Comparison of ENCODE assay signal across 8 cellular contexts in the genomic region with DNA sequence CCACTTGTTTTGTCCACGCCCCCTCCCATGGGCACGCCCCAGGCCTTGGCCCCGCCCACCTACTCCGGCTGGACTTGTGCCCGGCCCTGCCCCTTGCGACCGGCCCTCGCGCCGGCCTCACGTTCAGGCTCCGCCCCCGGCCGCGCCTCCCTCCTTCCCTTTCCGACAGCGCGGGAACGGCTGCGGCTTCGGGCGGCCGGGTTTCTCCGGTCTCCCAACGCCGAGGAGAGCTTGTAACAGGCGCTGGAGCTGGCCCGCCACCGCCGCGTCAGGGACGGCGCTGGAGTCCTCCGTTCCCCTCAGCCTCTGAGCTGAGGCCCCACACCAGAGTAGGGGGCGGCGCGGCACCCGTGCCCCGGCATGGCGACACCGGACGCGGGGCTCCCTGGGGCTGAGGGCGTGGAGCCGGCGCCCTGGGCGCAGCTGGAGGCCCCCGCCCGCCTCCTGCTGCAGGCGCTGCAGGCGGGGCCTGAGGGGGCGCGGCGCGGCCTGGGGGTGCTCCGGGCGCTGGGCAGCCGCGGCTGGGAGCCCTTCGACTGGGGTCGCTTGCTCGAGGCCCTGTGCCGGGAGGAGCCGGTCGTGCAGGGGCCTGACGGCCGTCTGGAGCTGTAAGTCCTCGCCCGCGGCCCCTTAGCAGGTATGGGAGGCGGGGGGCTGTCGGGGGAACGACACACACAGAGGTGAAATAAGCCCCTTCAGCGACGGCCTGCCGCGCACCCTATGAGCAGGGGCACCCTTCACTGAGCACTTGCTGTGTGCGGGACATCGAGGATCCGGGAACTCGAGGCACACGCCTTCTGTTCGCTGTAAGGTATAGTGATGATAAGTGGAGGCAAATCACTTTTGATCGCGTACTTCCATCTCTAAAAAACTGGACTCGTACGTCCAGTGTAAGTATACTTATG. TPM values are rescaled to one million over a fixed set of nuclear protein-coding genes. Genes with fewer than 3 reads are reported as not detected.
DNase-seq lines count a peak whose midpoint lies in the region; ATAC-seq, FAIRE-seq and TF ChIP-seq lines count a peak whose summit lies in the region.

A gene with protein sequence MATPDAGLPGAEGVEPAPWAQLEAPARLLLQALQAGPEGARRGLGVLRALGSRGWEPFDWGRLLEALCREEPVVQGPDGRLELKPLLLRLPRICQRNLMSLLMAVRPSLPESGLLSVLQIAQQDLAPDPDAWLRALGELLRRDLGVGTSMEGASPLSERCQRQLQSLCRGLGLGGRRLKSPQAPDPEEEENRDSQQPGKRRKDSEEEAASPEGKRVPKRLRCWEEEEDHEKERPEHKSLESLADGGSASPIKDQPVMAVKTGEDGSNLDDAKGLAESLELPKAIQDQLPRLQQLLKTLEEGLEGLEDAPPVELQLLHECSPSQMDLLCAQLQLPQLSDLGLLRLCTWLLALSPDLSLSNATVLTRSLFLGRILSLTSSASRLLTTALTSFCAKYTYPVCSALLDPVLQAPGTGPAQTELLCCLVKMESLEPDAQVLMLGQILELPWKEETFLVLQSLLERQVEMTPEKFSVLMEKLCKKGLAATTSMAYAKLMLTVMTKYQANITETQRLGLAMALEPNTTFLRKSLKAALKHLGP (plus strand): TSS at position 153 of the 905 bp plus-strand sequence. CDS start 208 bp downstream, at position 361.

- peak within 1 kb of the TSS; percentile 65 for H3K4me3 ChIP-seq in BE2C (ENCODE audit: low read depth, low read length)

- peaks cover 9% of the 10 kb centered on the region for H3K36me3 ChIP-seq in BE2C

- ATAC-seq in HG03439 (IDR thresholded peaks at IDR 0.05; ENCODE audit: unreplicated experiment): peak; percentile 93
- peak; percentile 97 for ATAC-seq in left colon

- TF ChIP-seq CTCF in BE2C (IDR thresholded peaks at IDR 0.05; ENCODE audit: low read depth, low read length): no peak

- DNase-seq in BE2C (peak; percentile 97), GM19239 (ENCODE audit: insufficient read length, low spot score) (peak; percentile 90), NCI-H510A treated with DMSO at 0.1 percent for 48 hours (lab: John Stamatoyannopoulos, UW) (peak; percentile 96), left colon (peak; percentile 91 to 98)
- DNase-seq in activated CD4-positive, alpha-beta T cell treated with anti-CD3 and anti-CD28 coated beads for 48 hours: peak; percentile 95
- peak; percentile 72 to 97 (median 88) for DNase-seq in stimulated activated CD4-positive, alpha-beta T cell treated with anti-CD3 and anti-CD28 coated beads, Interleukin-1b, Interleukin-23, amount 100 ng/mL, for 24 hours (ENCODE audit: low read depth in 4 of 4, low spot score in 1 of 4)

- no peaks in the 10 kb centered on the region for H3K4me1 ChIP-seq in BE2C

- peak; percentile 71 for FAIRE-seq in GM19239 (lab: Jason Lieb, UNC)

- intact Hi-C loops in left colon (cut with DNase I, micrococcal nuclease): no loop called here

- H3K27ac ChIP-seq in cingulate gyrus (ENCODE audit: low read depth, low read length): peak within 1 kb of the TSS; percentile 33

- no peaks in the 10 kb centered on the region; the same call in 1 of the 2 replicates for H3K27me3 ChIP-seq in BE2C

- no peaks in the 10 kb centered on the region for H3K9me3 ChIP-seq in BE2C

RNA-seq across cellular contexts. Expression of the gene that starts here (rescaled TPM):
- polyA plus RNA-seq in BE2C (2012; ENCODE audit: insufficient read depth, insufficient read length, low read depth): 7.2 TPM
- total RNA-seq in left colon: 1 to 10 TPM; 3.8 to 4.9 TPM

Comparison
In these comparisons a context has a peak if more than half of its experiments do, and no peak if none do; other contexts are left out.
1. Peak in every context shown above with its lines: DNase-seq, ATAC-seq, H3K4me3 ChIP-seq and H3K27ac ChIP-seq.